16 cellular contexts compared by ENCODE assay signal in the genomic region with DNA sequence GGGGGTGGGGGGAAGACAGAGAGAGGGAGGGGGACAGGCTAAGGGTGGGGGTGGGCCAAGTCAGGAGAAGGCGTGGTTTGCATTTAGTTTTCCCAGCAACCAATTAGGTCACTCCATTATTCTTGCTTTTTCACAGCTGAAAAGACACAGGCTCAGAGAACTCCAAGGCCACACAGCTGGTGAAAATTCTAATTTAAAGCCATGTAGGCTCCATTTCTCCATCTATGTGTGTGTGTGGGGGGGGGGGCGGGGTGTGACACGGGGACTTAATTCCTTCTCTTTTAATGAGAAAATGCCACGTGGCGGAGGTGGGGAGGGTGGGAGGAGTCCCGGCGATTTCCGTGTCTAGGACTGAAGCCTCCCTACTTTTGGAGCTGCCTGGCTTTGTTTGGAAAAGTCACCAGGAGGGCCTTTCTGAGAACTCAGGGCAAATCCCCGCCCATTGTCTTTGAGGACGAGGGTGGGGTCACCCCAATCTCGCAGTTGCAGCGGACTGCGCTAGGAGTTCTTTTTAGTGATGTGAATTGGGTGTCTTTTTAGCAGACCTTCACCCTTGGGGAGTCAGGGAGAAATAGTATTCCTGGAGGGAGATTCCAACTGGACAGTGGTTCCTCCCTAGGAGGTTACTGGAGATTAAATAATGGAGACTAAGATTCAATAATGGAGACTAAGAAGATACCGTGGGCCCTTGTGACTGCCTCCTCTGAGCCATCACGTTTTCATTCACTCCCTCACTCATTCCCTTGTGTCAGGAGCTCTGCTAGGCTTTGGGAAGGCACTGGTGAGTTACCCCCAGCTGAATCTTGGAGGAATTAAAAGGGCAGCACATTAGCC. TPM values are rescaled to one million over a fixed set of nuclear protein-coding genes. Genes with fewer than 3 reads are reported as not detected.
DNase-seq lines count a peak whose midpoint lies in the region; ATAC-seq and TF ChIP-seq lines count a peak whose summit lies in the region.
"Had no signal": no experiment of that assay in that cellular context is flagged by ENCODE, and none has a peak within 500 bp of the region (broad histone marks: within the 10 kb centered on the region; RNA-seq: fewer than 3 reads in every experiment).

No MANE protein-coding gene starts in this region.

- peaks cover 54% of the 10 kb centered on the region for H3K4me1 Mint-ChIP-seq in Calu3 (ENCODE audit: low read depth, unreplicated experiment)

- H3K14ac ChIP-seq in IMR-90 (replicated peaks; ENCODE audit: low read depth, low read length): peak overlapping the region; percentile 18; the same call in 1 of the 2 replicates

- BruUV-seq in Calu3 (replicated peaks; lab: Mats Ljungman, UMichigan) (no TSS peak), IMR-90 (replicated peaks; lab: Mats Ljungman, UMichigan) (no TSS peak)

- no peak overlapping the region for H3K56ac ChIP-seq in IMR-90 (ENCODE audit: extremely low read depth, insufficient read depth, low read length)

- H2BK5ac ChIP-seq in IMR-90 (ENCODE audit: low read depth, low read length, poor library complexity, severe bottlenecking): no peak overlapping the region

- dilution Hi-C loops in IMR-90 (cut with HindIII; ENCODE audit: low sequenced_read_pairs, unreplicated experiment): no loop called here

- H3K27me3 ChIP-seq in IMR-90 (ENCODE audit: control insufficient read depth, insufficient read depth, low read length) (no peaks in the 10 kb centered on the region), lung (ENCODE audit: control insufficient read depth, insufficient read depth) (no peaks in the 10 kb centered on the region)
- H3K27me3 ChIP-seq: stomach had no signal

- H4K20me1 ChIP-seq in IMR-90 (ENCODE audit: insufficient read depth, low read length): peaks cover 3% of the 10 kb centered on the region; the same call in 1 of the 2 replicates

- no peak overlapping the region for H2AK9ac ChIP-seq in IMR-90 (replicated peaks; ENCODE audit: low read depth, low read length, poor library complexity)

- H3K9me1 ChIP-seq in IMR-90 (ENCODE audit: insufficient read depth, low read length): peaks cover 8% of the 10 kb centered on the region

- H3K27ac ChIP-seq in IMR-90 (ENCODE audit: insufficient read depth, low read length) (no peak overlapping the region), lung (ENCODE audit: low read depth in 1 of 2, low read length in 1 of 2) (no peak overlapping the region)
- H3K27ac ChIP-seq: foreskin keratinocyte, stomach had no signal

- TF ChIP-seq CTCF in Calu3 (IDR thresholded peaks at IDR 0.05; ENCODE audit: unreplicated experiment) (no peak), IMR-90 (conservative IDR thresholded peaks at IDR 0.05; ENCODE audit: low read depth, low read length) (no peak), choroid plexus epithelial cell (conservative IDR thresholded peaks at IDR 0.05; ENCODE audit: low read depth, low read length) (no peak), lung (IDR thresholded peaks at IDR 0.05; ENCODE audit: control extremely low read depth, extremely low read depth) (no peak)

- H4K8ac ChIP-seq in IMR-90 (ENCODE audit: low read depth in 2 of 2, low read length in 2 of 2): peak overlapping the region; percentile 54 to 73; a peak in 2 of 4 replicates

- H3K36me3 ChIP-seq in IMR-90 (ENCODE audit: control insufficient read depth, insufficient read depth, low read length) (no peaks in the 10 kb centered on the region), lung (ENCODE audit: control insufficient read depth in 2 of 2, insufficient read depth in 2 of 2, low read length in 2 of 2) (no peaks in the 10 kb centered on the region)
- H3K36me3 ChIP-seq: stomach had no signal

- peaks cover 17% of the 10 kb centered on the region for H3K36me3 Mint-ChIP-seq in Calu3 (ENCODE audit: insufficient read depth, unreplicated experiment)
- H3K36me3 Mint-ChIP-seq: activated CD4-positive, alpha-beta memory T cell treated with anti-CD3 and anti-CD28 coated beads for 36 hours; memory B cell had no signal

- H3K27ac Mint-ChIP-seq in Calu3 (ENCODE audit: unreplicated experiment): peak overlapping the region; percentile 36
- H3K27ac Mint-ChIP-seq: activated CD4-positive, alpha-beta memory T cell treated with anti-CD3 and anti-CD28 coated beads for 36 hours; memory B cell had no signal

- no peak overlapping the region for H4K5ac ChIP-seq in IMR-90 (ENCODE audit: low read depth, low read length)

- peak overlapping the region; percentile 92; the same call in 2 of the 3 replicates for H2BK15ac ChIP-seq in IMR-90 (ENCODE audit: low read depth, low read length)

- no peak overlapping the region for H3K23ac ChIP-seq in IMR-90 (ENCODE audit: low read depth, low read length)

- peak overlapping the region; percentile 25; the same call in 1 of the 2 replicates for H2AK5ac ChIP-seq in IMR-90 (ENCODE audit: low read depth, low read length)

- peak overlapping the region; percentile 68 for H4K91ac ChIP-seq in IMR-90 (ENCODE audit: insufficient read depth, low read depth, low read length)

- H3K9me3 Mint-ChIP-seq in Calu3 (ENCODE audit: low read depth, unreplicated experiment): no peaks in the 10 kb centered on the region
- H3K9me3 Mint-ChIP-seq: activated CD4-positive, alpha-beta memory T cell treated with anti-CD3 and anti-CD28 coated beads for 36 hours; memory B cell; neural crest cell had no signal

- WGBS in IMR-90 (ENCODE audit: extremely low coverage in 2 of 2, insufficient read length in 1 of 2), 2 experiments: 64% methylated on average over 5 of the region's 15 CpGs; no CpG with 5 or more reads in 1 of the 2 experiments
- 64 to 76% methylated on average over 15 of the region's 15 CpGs for WGBS in lung, 2 donors

- ATAC-seq in IMR-90 (ENCODE audit: low read depth) (no peak), lung (ENCODE audit: insufficient read depth, low FRiP score) (no peak), HG03432 (IDR thresholded peaks at IDR 0.05; ENCODE audit: unreplicated experiment) (no peak)
- ATAC-seq: foreskin keratinocyte had no signal

- H3K9me3 ChIP-seq in IMR-90 (ENCODE audit: control insufficient read depth, insufficient read depth, low read length) (no peaks in the 10 kb centered on the region), lung (ENCODE audit: control insufficient read depth in 2 of 2, insufficient read depth in 1 of 2, low read length in 1 of 2) (no peaks in the 10 kb centered on the region)
- H3K9me3 ChIP-seq: stomach had no signal

- no peak overlapping the region for H3K9ac ChIP-seq in IMR-90 (ENCODE audit: low read depth, low read length)

- no peak overlapping the region for H3K4me3 Mint-ChIP-seq in Calu3 (ENCODE audit: low read depth, unreplicated experiment)
- H3K4me3 Mint-ChIP-seq: activated CD4-positive, alpha-beta memory T cell treated with anti-CD3 and anti-CD28 coated beads for 36 hours; memory B cell; neural crest cell had no signal

- peaks cover 0 to under 1% of the 10 kb centered on the region in 2 experiments; a peak in 1 of 4 replicates for H3K79me1 ChIP-seq in IMR-90 (ENCODE audit: low read depth in 1 of 2, low read length in 2 of 2)

- H3K4me1 ChIP-seq in IMR-90 (ENCODE audit: control insufficient read depth, insufficient read depth, low read length): peaks cover 10% of the 10 kb centered on the region
- peaks cover 0 to 4% of the 10 kb centered on the region in 2 donors for H3K4me1 ChIP-seq in lung (ENCODE audit: control insufficient read depth in 2 of 2, insufficient read depth in 2 of 2, low read length in 2 of 2)

- CTCF ChIA-PET in Calu3 (lab: Charles Lee) (no interaction called here), IMR-90 (lab: Yijun Ruan, JAX) (no interaction called here)

- DNase-seq in Calu3 (no peak), IMR-90 (no peak), choroid plexus epithelial cell (ENCODE audit: low read depth) (peak; percentile 26), lung (ENCODE audit: low spot score) (peak; percentile 66), NCI-H1092 treated with DMSO at 0.1 percent for 48 hours (lab: John Stamatoyannopoulos, UW) (no peak), DMS79 treated with DMSO at 0.1 percent for 48 hours (lab: John Stamatoyannopoulos, UW) (no peak), T-helper 1 cell (no peak)
- DNase-seq: activated CD4-positive, alpha-beta memory T cell treated with anti-CD3 and anti-CD28 coated beads for 36 hours; GDM1; NCI-H1105 treated with DMSO at 0.1 percent for 48 hours; stomach; SW 1271 had no signal

- H2BK20ac ChIP-seq in IMR-90 (ENCODE audit: low read depth, low read length): peak overlapping the region; percentile 66

- H3K18ac ChIP-seq in IMR-90 (ENCODE audit: low read depth, low read length): peak overlapping the region; percentile 33; the same call in 1 of the 2 replicates

- peak overlapping the region; percentile 57 for H3K4ac ChIP-seq in IMR-90 (ENCODE audit: low read depth, low read length)

- in situ Hi-C loops in IMR-90 (cut with MboI; ENCODE audit: low sequenced_read_pairs): no loop called here

- intact Hi-C loops in Calu3 (cut with micrococcal nuclease; ENCODE audit: unreplicated experiment) (no loop called here), IMR-90 (cut with micrococcal nuclease) (no loop called here)

- H3K4me2 ChIP-seq in IMR-90 (ENCODE audit: low read depth, low read length): no peak overlapping the region

- H3K4me3 ChIP-seq in IMR-90 (ENCODE audit: insufficient read depth, low read depth, low read length): no peak overlapping the region
- peak overlapping the region; percentile 29 for H3K4me3 ChIP-seq in choroid plexus epithelial cell (ENCODE audit: low read depth, low read length)
- no peak overlapping the region for H3K4me3 ChIP-seq in lung
- H3K4me3 ChIP-seq: stomach had no signal

- no peaks in the 10 kb centered on the region for H3K27me3 Mint-ChIP-seq in Calu3 (ENCODE audit: unreplicated experiment)
- H3K27me3 Mint-ChIP-seq: activated CD4-positive, alpha-beta memory T cell treated with anti-CD3 and anti-CD28 coated beads for 36 hours; memory B cell had no signal

- POLR2A ChIA-PET in IMR-90 (lab: Charles Lee; ENCODE audit: unreplicated experiment): no interaction called here

- TF ChIP-seq POLR2A in IMR-90 (IDR thresholded peaks at IDR 0.05; ENCODE audit: low read depth, low read length): no peak

- peak overlapping the region; percentile 62 for H2BK120ac ChIP-seq in IMR-90 (ENCODE audit: low read depth, low read length)

- no peak overlapping the region for H2AFZ ChIP-seq in IMR-90 (replicated peaks; ENCODE audit: low read length, poor library complexity)

- TF ChIP-seq RAD21 in IMR-90 (IDR thresholded peaks at IDR 0.05; ENCODE audit: low read length): no peak

TF ChIP-seq in IMR-90, 13 proteins besides CTCF, POLR2A, EP300 and RAD21 (continues in another document):
- TF ChIP-seq RFX5 (IDR thresholded peaks at IDR 0.05; ENCODE audit: low read depth, low read length) (no peak), BHLHE40 (IDR thresholded peaks at IDR 0.05; ENCODE audit: low read depth, low read length) (no peak)

RNA-seq across cellular contexts. Expression of gene PTPRJ, which starts 36.4 kb away (rescaled TPM):
- total RNA-seq in Calu3 (2022): 42.9 and 59.4 TPM in 2 replicates
- total RNA-seq in IMR-90 (2012; rRNA removed): 13.6 and 14.9 TPM in 2 replicates
- polyA plus RNA-seq in IMR-90 (2012; rRNA removed): 5.3 and 5.6 TPM in 2 replicates
- polyA plus RNA-seq in IMR-90 (2012; cell fraction: cytosol; rRNA removed): 2.2 and 2.4 TPM in 2 replicates
- polyA plus RNA-seq in IMR-90 (2012; cell fraction: nucleus; rRNA removed; ENCODE audit: low replicate concordance): 3.4 and 6.7 TPM in 2 replicates
- 10 to 100 TPM; 32.7 to 51.4 TPM for total RNA-seq in lung
- 10 to 100 TPM in 1 of 2 donors, 1 to 10 TPM in 1; 3.9 to 31.4 TPM for polyA plus RNA-seq in lung

Comparison
In these comparisons a context has a peak if more than half of its experiments do, and no peak if none do; other contexts are left out.
1. DNase-seq: peak in choroid plexus epithelial cell (single experiment) and lung (single experiment); none in Calu3 (single experiment), IMR-90 (single experiment), NCI-H1092 treated with DMSO at 0.1 percent for 48 hours (single experiment), DMS79 treated with DMSO at 0.1 percent for 48 hours (single experiment) and T-helper 1 cell (0 of 5).